8 cellular contexts compared by ENCODE assay signal in genomic region chr9:131418143-131419028, GRCh38. TPM values are rescaled to one million over a fixed set of nuclear protein-coding genes. Genes with fewer than 3 reads are reported as not detected.
A peak's percentile ranks its signal among the peaks of the same experiment; 100 is the strongest.
DNase-seq lines count a peak whose midpoint lies in the region; ATAC-seq and TF ChIP-seq lines count a peak whose summit lies in the region.

No MANE protein-coding gene starts in this region.

- CTCF ChIA-PET in T-cell (lab: Charles Lee), result interaction anchor here (0.6 to 1.2 kb wide), 2 partner anchors 66 to 237 kb away, joined by 3 to 4 read pairs; no protein-coding TSS in a partner anchor

- H3K9me3 Mint-ChIP-seq in activated CD4-positive, alpha-beta T cell treated with anti-CD3 and anti-CD28 coated beads, Interleukin-2, amount 10 ng/mL, durations not matched to agents 24 days and 14 days, result no peaks in the 10 kb centered on the region
- no peaks in the 10 kb centered on the region for H3K9me3 Mint-ChIP-seq in T-cell

- H3K27me3 ChIP-seq in heart right ventricle (no peaks in the 10 kb centered on the region), sigmoid colon (no peaks in the 10 kb centered on the region)

- peak overlapping the region; percentile 96 for H3K27ac Mint-ChIP-seq in activated CD4-positive, alpha-beta T cell treated with anti-CD3 and anti-CD28 coated beads, Interleukin-2, amount 10 ng/mL, durations not matched to agents 24 days and 14 days
- peak overlapping the region; percentile 83 to 88 for H3K27ac Mint-ChIP-seq in T-cell

- WGBS in heart right ventricle, 2 donors, result 16 to 19% methylated on average over 7 of the region's 7 CpGs
- WGBS in sigmoid colon, 2 donors, result 14 to 40% methylated on average over 7 of the region's 7 CpGs

- TF ChIP-seq CTCF in heart right ventricle (IDR thresholded peaks at IDR 0.05) (no peak), sigmoid colon (IDR thresholded peaks at IDR 0.05) (no peak)

- H3K4me1 ChIP-seq in heart right ventricle, result peaks cover 53 to 100% (median 94%) of the 10 kb centered on the region in 9 donors
- H3K4me1 ChIP-seq in sigmoid colon, result peaks cover 0 to 95% (median 87%) of the 10 kb centered on the region in 4 donors

- H3K9me3 ChIP-seq in heart right ventricle, result no peaks in the 10 kb centered on the region
- no peaks in the 10 kb centered on the region for H3K9me3 ChIP-seq in sigmoid colon

- POLR2A ChIA-PET in T-cell (lab: Charles Lee), result interaction anchor here (0.6 kb wide), 2 partner anchors 30 to 37 kb away, joined by 4 to 5 read pairs; no protein-coding TSS in a partner anchor

- TF ChIP-seq EP300 in sigmoid colon (IDR thresholded peaks at IDR 0.05), result no peak

- ATAC-seq in T-cell (replicated peaks in 1 of 4) (peak in 1 of 4 experiments; percentile 2), heart right ventricle (peak in 5 of 8 donors; percentile 29 to 49 (median 43)), HG02623 (IDR thresholded peaks at IDR 0.05; ENCODE audit: unreplicated experiment) (no peak), HG03025 (IDR thresholded peaks at IDR 0.05; ENCODE audit: low FRiP score, unreplicated experiment) (no peak)

- no peak overlapping the region for H3K4me3 ChIP-seq in heart right ventricle
- H3K4me3 ChIP-seq in sigmoid colon, result no peak overlapping the region

- no peak for TF ChIP-seq POLR2A in sigmoid colon (IDR thresholded peaks at IDR 0.05)

- H3K4me3 Mint-ChIP-seq in activated CD4-positive, alpha-beta T cell treated with anti-CD3 and anti-CD28 coated beads, Interleukin-2, amount 10 ng/mL, durations not matched to agents 24 days and 14 days, result peak overlapping the region; percentile 86
- H3K4me3 Mint-ChIP-seq in T-cell, result peak overlapping the region; percentile 57 to 71 (median 71)

- intact Hi-C loops in activated CD4-positive, alpha-beta T cell treated with anti-CD3 and anti-CD28 coated beads, Interleukin-2, amount 10 ng/mL, durations not matched to agents 24 days and 14 days (cut with micrococcal nuclease), result loop anchor here (1.0 kb wide), 1 partner anchor 8 kb away; no protein-coding TSS in a partner anchor
- intact Hi-C loops in heart right ventricle (cut with DNase I), result no loop called here
- intact Hi-C loops in sigmoid colon (cut with DNase I), result no loop called here

- no peak for DNase-seq in activated CD4-positive, alpha-beta T cell treated with anti-CD3 and anti-CD28 coated beads, Interleukin-2, amount 10 ng/mL, durations not matched to agents 24 days and 14 days
- no peak for DNase-seq in activated CD4-positive, alpha-beta T cell treated with anti-CD3 and anti-CD28 coated beads for 4 hours
- DNase-seq in T-cell (no peak), heart right ventricle (no peak), sigmoid colon (no peak)
- no peak for DNase-seq in central memory CD4-positive, alpha-beta T cell

- H3K27ac ChIP-seq in heart right ventricle (peak overlapping the region in 8 of 10 donors; percentile 4 to 63 (median 38)), sigmoid colon (peak overlapping the region; percentile 50 to 77 (median 70))

- H3K36me3 Mint-ChIP-seq in activated CD4-positive, alpha-beta T cell treated with anti-CD3 and anti-CD28 coated beads, Interleukin-2, amount 10 ng/mL, durations not matched to agents 24 days and 14 days (ENCODE audit: low read depth), result peaks cover 34% of the 10 kb centered on the region
- peaks cover 14% of the 10 kb centered on the region for H3K36me3 Mint-ChIP-seq in T-cell

- H3K27me3 Mint-ChIP-seq in activated CD4-positive, alpha-beta T cell treated with anti-CD3 and anti-CD28 coated beads, Interleukin-2, amount 10 ng/mL, durations not matched to agents 24 days and 14 days, result no peaks in the 10 kb centered on the region
- no peaks in the 10 kb centered on the region for H3K27me3 Mint-ChIP-seq in T-cell

- peaks cover 66% of the 10 kb centered on the region for H3K4me1 Mint-ChIP-seq in activated CD4-positive, alpha-beta T cell treated with anti-CD3 and anti-CD28 coated beads, Interleukin-2, amount 10 ng/mL, durations not matched to agents 24 days and 14 days
- peaks cover 97 to 98% (median 97%) of the 10 kb centered on the region in 3 donors for H3K4me1 Mint-ChIP-seq in T-cell

- H3K36me3 ChIP-seq in heart right ventricle (peaks cover 0 to 10% (median 0%) of the 10 kb centered on the region in 9 donors), sigmoid colon (no peaks in the 10 kb centered on the region)

RNA-seq across cellular contexts. Expression of gene PRRC2B, which starts 24.5 kb away (rescaled TPM):
- total RNA-seq in activated CD4-positive, alpha-beta T cell treated with anti-CD3 and anti-CD28 coated beads, Interleukin-2, amount 10 ng/mL, durations not matched to agents 24 days and 14 days, result 114 and 128 TPM in 2 replicates
- total RNA-seq in T-cell (100 to 1,000 TPM; 259 to 375 (median 370) TPM), heart right ventricle (100 to 1,000 TPM; 107 to 153 (median 132) TPM), sigmoid colon (10 to 100 TPM; 62.7 to 98.6 (median 78.9) TPM)
- polyA plus RNA-seq in heart right ventricle (10 to 100 TPM; 26.4 to 77.1 TPM), sigmoid colon (10 to 100 TPM; 10.8 to 85.0 (median 13.2) TPM)

Comparison
In these comparisons a context has a peak if more than half of its experiments do, and no peak if none do; other contexts are left out.
1. ATAC-seq: peak in heart right ventricle (5 of 8); none in HG02623 (single experiment) and HG03025 (single experiment).